ENCODE assay signal across 23 cellular contexts in genomic region chr2:6977786-6978185, GRCh38.
DNase-seq lines count a peak whose midpoint lies in the region; ATAC-seq and TF ChIP-seq lines count a peak whose summit lies in the region.
"Had no signal": no experiment of that assay in that cellular context is flagged by ENCODE, and none has a peak within 500 bp of the region (broad histone marks: within the 10 kb centered on the region; RNA-seq: fewer than 3 reads in every experiment).

No MANE protein-coding gene starts in this region.

- ATAC-seq in Right ventricle myocardium inferior: no peak
- no peak for ATAC-seq in gastroesophageal sphincter
- ATAC-seq in HG03521 (IDR thresholded peaks at IDR 0.05; ENCODE audit: unreplicated experiment): no peak
- no peak for ATAC-seq in natural killer cell
- ATAC-seq: K562; naive thymus-derived CD8-positive, alpha-beta T cell; stimulated activated memory B cell treated with anti-CD40 and anti-IgM and Interleukin-4, amounts not matched to agents 10 μg/mL and 1 μg/mL and 100 μg/mL, for 72 hours had no signal

- no peaks in the 10 kb centered on the region for H3K36me3 Mint-ChIP-seq in natural killer cell

- no peak overlapping the region for H3K4me3 Mint-ChIP-seq in natural killer cell
- H3K4me3 Mint-ChIP-seq: activated naive CD8-positive, alpha-beta T cell; CD4-positive, alpha-beta memory T cell; HFFc6; naive thymus-derived CD8-positive, alpha-beta T cell; stimulated activated memory B cell treated with anti-CD40 and anti-IgM and Interleukin-4, amounts not matched to agents 10 μg/mL and 1 μg/mL and 100 μg/mL, for 72 hours had no signal

- H3K27me3 Mint-ChIP-seq in natural killer cell (ENCODE audit: low read depth in 2 of 2): no peaks in the 10 kb centered on the region
- H3K27me3 Mint-ChIP-seq: activated naive CD8-positive, alpha-beta T cell; CD4-positive, alpha-beta memory T cell; naive thymus-derived CD8-positive, alpha-beta T cell; stimulated activated memory B cell treated with anti-CD40 and anti-IgM and Interleukin-4, amounts not matched to agents 10 μg/mL and 1 μg/mL and 100 μg/mL, for 72 hours had no signal

- TF ChIP-seq CTCF in left ventricle myocardium inferior (IDR thresholded peaks at IDR 0.05; ENCODE audit: borderline replicate concordance) (no peak), gastroesophageal sphincter (IDR thresholded peaks at IDR 0.05) (no peak), prostate gland (IDR thresholded peaks at IDR 0.05) (no peak), thyroid gland (IDR thresholded peaks at IDR 0.05) (no peak), GM10266 (IDR thresholded peaks at IDR 0.05; ENCODE audit: control insufficient read depth, insufficient read depth, low read depth, missing control alignments) (no peak), natural killer cell (IDR thresholded peaks at IDR 0.05) (no peak)

- H3K27me3 ChIP-seq in left ventricle myocardium inferior (ENCODE audit: low read depth): no peaks in the 10 kb centered on the region
- H3K27me3 ChIP-seq in gastroesophageal sphincter: no peaks in the 10 kb centered on the region
- H3K27me3 ChIP-seq in prostate gland (replicated peaks; ENCODE audit: insufficient read depth): no peaks in the 10 kb centered on the region
- no peaks in the 10 kb centered on the region for H3K27me3 ChIP-seq in thyroid gland
- H3K27me3 ChIP-seq: SJCRH30, suprapubic skin had no signal

- H3K4me1 ChIP-seq in left ventricle myocardium inferior (peaks cover 46% of the 10 kb centered on the region), gastroesophageal sphincter (peaks cover 0 to 17% (median 0%) of the 10 kb centered on the region in 3 donors), prostate gland (replicated peaks) (no peaks in the 10 kb centered on the region), thyroid gland (no peaks in the 10 kb centered on the region)
- H3K4me1 ChIP-seq: SJCRH30 had no signal

- H3K9me3 ChIP-seq in left ventricle myocardium inferior (replicated peaks) (no peaks in the 10 kb centered on the region), gastroesophageal sphincter (no peaks in the 10 kb centered on the region), prostate gland (no peaks in the 10 kb centered on the region), thyroid gland (no peaks in the 10 kb centered on the region)
- H3K9me3 ChIP-seq: SJCRH30, suprapubic skin had no signal

- no peak overlapping the region for H3K27ac Mint-ChIP-seq in natural killer cell
- H3K27ac Mint-ChIP-seq: activated naive CD8-positive, alpha-beta T cell; HFFc6; stimulated activated memory B cell treated with anti-CD40 and anti-IgM and Interleukin-4, amounts not matched to agents 10 μg/mL and 1 μg/mL and 100 μg/mL, for 72 hours had no signal

- H3K9me3 Mint-ChIP-seq in natural killer cell: no peaks in the 10 kb centered on the region
- H3K9me3 Mint-ChIP-seq: naive thymus-derived CD8-positive, alpha-beta T cell had no signal

- H3K4me3 ChIP-seq in left ventricle myocardium inferior (no peak overlapping the region), gastroesophageal sphincter (no peak overlapping the region), prostate gland (no peak overlapping the region), thyroid gland (replicated peaks in 1 of 3) (no peak overlapping the region)
- H3K4me3 ChIP-seq: K562, SJCRH30, suprapubic skin had no signal

- no peaks in the 10 kb centered on the region for H3K36me3 ChIP-seq in left ventricle myocardium inferior
- no peaks in the 10 kb centered on the region for H3K36me3 ChIP-seq in gastroesophageal sphincter
- H3K36me3 ChIP-seq in prostate gland: no peaks in the 10 kb centered on the region
- H3K36me3 ChIP-seq in thyroid gland: no peaks in the 10 kb centered on the region
- H3K36me3 ChIP-seq: SJCRH30, suprapubic skin had no signal

- 79 to 81% methylated on average over 3 to 4 of the region's 4 CpGs for WGBS in gastroesophageal sphincter (ENCODE audit: low coverage in 1 of 2), 2 donors
- WGBS in prostate gland: 78% methylated on average over 4 of the region's 4 CpGs
- 86 to 93% methylated on average over 4 of the region's 4 CpGs for WGBS in thyroid gland, 2 donors

- H3K27ac ChIP-seq in left ventricle myocardium inferior (replicated peaks): peak overlapping the region; percentile 47
- H3K27ac ChIP-seq in gastroesophageal sphincter: peak overlapping the region in 3 of 4 donors; percentile 12 to 50 (median 38)
- peak overlapping the region; percentile 36 to 43 for H3K27ac ChIP-seq in prostate gland
- H3K27ac ChIP-seq in thyroid gland: no peak overlapping the region
- H3K27ac ChIP-seq: SJCRH30, suprapubic skin had no signal

- no peak for TF ChIP-seq POLR2A in gastroesophageal sphincter (IDR thresholded peaks at IDR 0.05)
- no peak for TF ChIP-seq POLR2A in prostate gland (IDR thresholded peaks at IDR 0.05)
- TF ChIP-seq POLR2A in thyroid gland (IDR thresholded peaks at IDR 0.05): no peak

- DNase-seq in left ventricle myocardium inferior (no peak), Right ventricle myocardium inferior (ENCODE audit: missing footprints) (no peak), prostate gland (ENCODE audit: low spot score) (no peak), thyroid gland (no peak), GM10266 (ENCODE audit: extremely low spot score) (no peak), natural killer cell (no peak)
- DNase-seq: activated CD4-positive, alpha-beta T cell treated with anti-CD3 and anti-CD28 coated beads for 48 hours; AML-193; CD4-positive, alpha-beta memory T cell; HFFc6; naive thymus-derived CD8-positive, alpha-beta T cell; NCI-H187; NCI-H2171; NCI-H82; SJCRH30; SW 1271; T-helper 9 cell had no signal

- H3K4me1 Mint-ChIP-seq in natural killer cell: peaks cover 5 to 6% of the 10 kb centered on the region in 2 donors
- H3K4me1 Mint-ChIP-seq: stimulated activated memory B cell treated with anti-CD40 and anti-IgM and Interleukin-4, amounts not matched to agents 10 μg/mL and 1 μg/mL and 100 μg/mL, for 72 hours had no signal

- intact Hi-C loops in left ventricle myocardium inferior (cut with micrococcal nuclease): no loop called here
- intact Hi-C loops in Right ventricle myocardium inferior (cut with DNase I): no loop called here
- intact Hi-C loops in prostate gland (cut with DNase I): loop anchor here (5.0 kb wide), 1 partner anchor 55 kb away; no protein-coding TSS in a partner anchor
- intact Hi-C loops in thyroid gland (cut with DNase I): no loop called here
- intact Hi-C loops in natural killer cell (cut with micrococcal nuclease): no loop called here

- TF ChIP-seq EP300 in gastroesophageal sphincter (IDR thresholded peaks at IDR 0.05): no peak

Comparison
In these comparisons a context has a peak if more than half of its experiments do, and no peak if none do; other contexts are left out.
1. H3K27ac ChIP-seq: peak in left ventricle myocardium inferior (single experiment), gastroesophageal sphincter (3 of 4) and prostate gland (2 of 2); none in thyroid gland (0 of 3).